ENCODE assay signal across 14 cellular contexts in genomic region chr15:97085806-97086205, GRCh38.
"Had no signal": no experiment of that assay in that cellular context is flagged by ENCODE, and none has a peak within 500 bp of the region (broad histone marks: within the 10 kb centered on the region; RNA-seq: fewer than 3 reads in every experiment).

No MANE protein-coding gene starts in this region.

- DNase-seq: cortex of kidney; dorsolateral prefrontal cortex; effector CD8-positive, alpha-beta T cell; heart right ventricle; hypothalamus; mammary epithelial cell; mucosa of descending colon; natural killer cell; occipital lobe; pancreas; right lobe of liver; stimulated activated CD4-positive, alpha-beta T cell treated with anti-CD3 and anti-CD28 coated beads, Interleukin-4, amount 100 ng/mL, for 1 hour; testis; transverse colon had no signal
